Comparison of ENCODE assay signal across 1 cellular context in genomic region chrX:153825042-153825441, GRCh38.
TF ChIP-seq lines count a peak whose summit lies in the region.

No MANE protein-coding gene starts in this region.

TF ChIP-seq in SK-N-SH, 30 proteins besides CTCF, POLR2A, EP300 and RAD21 (continued from another document):
- TF ChIP-seq ZBTB33 (IDR thresholded peaks at IDR 0.05; ENCODE audit: borderline replicate concordance, low read depth) (no peak), GATA2 (CRISPR knock-in tag; IDR thresholded peaks at IDR 0.05) (no peak), USF1 (IDR thresholded peaks at IDR 0.05; ENCODE audit: borderline replicate concordance, low read depth) (no peak), YY1 (IDR thresholded peaks at IDR 0.05; ENCODE audit: low read depth) (no peak), MEF2A (IDR thresholded peaks at IDR 0.05; ENCODE audit: borderline replicate concordance, low read depth) (no peak)
